Comparison of ENCODE assay signal across 8 cellular contexts in genomic region chr18:51668101-51668500, GRCh38.
A peak's percentile ranks its signal among the peaks of the same experiment; 100 is the strongest.
DNase-seq lines count a peak whose midpoint lies in the region; ATAC-seq and TF ChIP-seq lines count a peak whose summit lies in the region.

No MANE protein-coding gene starts in this region.

- CTCF ChIA-PET in BJ (lab: Yijun Ruan, JAX): interaction anchor here (0.6 to 1.2 kb wide), 7 partner anchors 10 to 1008 kb away, joined by 3 to 5 read pairs (median 4); no protein-coding TSS in a partner anchor

- no peaks in the 10 kb centered on the region for H3K4me1 Mint-ChIP-seq in activated T-helper 1 cell treated with anti-CD3 and anti-CD28 coated beads, Interleukin-12 subunit alpha, Interleukin-12 subunit beta, Interleukin-2, Interleukin-4 antibody, amounts not matched to agents 30 ng/mL and 10 ng/mL and 1 ng/mL, durations not matched to agents 14 hours and 24 hours and 36 hours (ENCODE audit: low read depth)

- H3K27ac Mint-ChIP-seq in activated T-helper 1 cell treated with anti-CD3 and anti-CD28 coated beads, Interleukin-12 subunit alpha, Interleukin-12 subunit beta, Interleukin-2, Interleukin-4 antibody, amounts not matched to agents 30 ng/mL and 10 ng/mL and 1 ng/mL, durations not matched to agents 14 hours and 24 hours and 36 hours: no peak overlapping the region

- POLR2A ChIA-PET in BJ (lab: Charles Lee): no interaction called here

- intact Hi-C loops in activated T-helper 1 cell treated with anti-CD3 and anti-CD28 coated beads, Interleukin-12 subunit alpha, Interleukin-12 subunit beta, Interleukin-2, Interleukin-4 antibody, amounts not matched to agents 30 ng/mL and 10 ng/mL and 1 ng/mL, durations not matched to agents 14 hours and 24 hours and 36 hours (cut with micrococcal nuclease): loop anchor here (1.0 kb wide), 2 partner anchors 558 to 620 kb away; no protein-coding TSS in a partner anchor
- intact Hi-C loops in left cardiac atrium (cut with DNase I): loop anchor here (5.0 kb wide), 1 partner anchor 619 kb away; no protein-coding TSS in a partner anchor

- no peaks in the 10 kb centered on the region for H3K36me3 Mint-ChIP-seq in activated T-helper 1 cell treated with anti-CD3 and anti-CD28 coated beads, Interleukin-12 subunit alpha, Interleukin-12 subunit beta, Interleukin-2, Interleukin-4 antibody, amounts not matched to agents 30 ng/mL and 10 ng/mL and 1 ng/mL, durations not matched to agents 14 hours and 24 hours and 36 hours (ENCODE audit: low read depth)

- H3K27me3 ChIP-seq in BJ (ENCODE audit: control insufficient read depth, insufficient read depth, low read length): no peaks in the 10 kb centered on the region

- ATAC-seq in GM19035 (IDR thresholded peaks at IDR 0.05; ENCODE audit: unreplicated experiment): peak; percentile 74
- ATAC-seq in left cardiac atrium: no peak
- ATAC-seq in HG02852 (IDR thresholded peaks at IDR 0.05; ENCODE audit: unreplicated experiment): no peak

- TF ChIP-seq CTCF in BJ (IDR thresholded peaks at IDR 0.05; ENCODE audit: insufficient read depth, low read depth, low read length) (peak; percentile 58), retinal pigment epithelial cell (conservative IDR thresholded peaks at IDR 0.05; ENCODE audit: low read depth, low read length) (peak; percentile 73)

- no peak overlapping the region for H3K4me3 Mint-ChIP-seq in activated T-helper 1 cell treated with anti-CD3 and anti-CD28 coated beads, Interleukin-12 subunit alpha, Interleukin-12 subunit beta, Interleukin-2, Interleukin-4 antibody, amounts not matched to agents 30 ng/mL and 10 ng/mL and 1 ng/mL, durations not matched to agents 14 hours and 24 hours and 36 hours

- H3K4me3 ChIP-seq in BJ (ENCODE audit: low read depth, low read length) (no peak overlapping the region), retinal pigment epithelial cell (ENCODE audit: low read length) (no peak overlapping the region)

- H3K36me3 ChIP-seq in BJ (ENCODE audit: control insufficient read depth, insufficient read depth, low read length): no peaks in the 10 kb centered on the region

- no peaks in the 10 kb centered on the region for H3K9me3 Mint-ChIP-seq in activated T-helper 1 cell treated with anti-CD3 and anti-CD28 coated beads, Interleukin-12 subunit alpha, Interleukin-12 subunit beta, Interleukin-2, Interleukin-4 antibody, amounts not matched to agents 30 ng/mL and 10 ng/mL and 1 ng/mL, durations not matched to agents 14 hours and 24 hours and 36 hours

- no peak for DNase-seq in BJ (ENCODE audit: low read depth)
- peak; percentile 45 for DNase-seq in HK-2 (ENCODE audit: unreplicated experiment)
- peak; percentile 78 for DNase-seq in NCI-H748 treated with DMSO at 0.1 percent for 48 hours (lab: John Stamatoyannopoulos, UW)
- DNase-seq in activated T-helper 1 cell treated with anti-CD3 and anti-CD28 coated beads, Interleukin-12 subunit alpha, Interleukin-12 subunit beta, Interleukin-2, Interleukin-4 antibody, amounts not matched to agents 30 ng/mL and 10 ng/mL and 1 ng/mL, durations not matched to agents 14 hours and 24 hours and 36 hours (ENCODE audit: low spot score): peak; percentile 17
- peak; percentile 46 for DNase-seq in left cardiac atrium
- DNase-seq in retinal pigment epithelial cell (ENCODE audit: low read depth): no peak

- no peaks in the 10 kb centered on the region for H3K27me3 Mint-ChIP-seq in activated T-helper 1 cell treated with anti-CD3 and anti-CD28 coated beads, Interleukin-12 subunit alpha, Interleukin-12 subunit beta, Interleukin-2, Interleukin-4 antibody, amounts not matched to agents 30 ng/mL and 10 ng/mL and 1 ng/mL, durations not matched to agents 14 hours and 24 hours and 36 hours (ENCODE audit: insufficient read depth)

Comparison
In these comparisons a context has a peak if more than half of its experiments do, and no peak if none do; other contexts are left out.
1. DNase-seq: peak in HK-2 (single experiment), NCI-H748 treated with DMSO at 0.1 percent for 48 hours (single experiment), activated T-helper 1 cell treated with anti-CD3 and anti-CD28 coated beads, Interleukin-12 subunit alpha, Interleukin-12 subunit beta, Interleukin-2, Interleukin-4 antibody, amounts not matched to agents 30 ng/mL and 10 ng/mL and 1 ng/mL, durations not matched to agents 14 hours and 24 hours and 36 hours (single experiment) and left cardiac atrium (single experiment); none in BJ (single experiment) and retinal pigment epithelial cell (single experiment).